Comparison of ENCODE assay signal across 8 cellular contexts in genomic region chr18:50819027-50819726, GRCh38. TPM values are rescaled to one million over a fixed set of nuclear protein-coding genes. Genes with fewer than 3 reads are reported as not detected.
A peak's percentile ranks its signal among the peaks of the same experiment; 100 is the strongest.
DNase-seq lines count a peak whose midpoint lies in the region; ATAC-seq and TF ChIP-seq lines count a peak whose summit lies in the region.

No MANE protein-coding gene starts in this region.

- H3K27me3 ChIP-seq in Caco-2 (replicated peaks; ENCODE audit: control insufficient read depth, insufficient read depth, low read length) (no peaks in the 10 kb centered on the region), testis (no peaks in the 10 kb centered on the region)

- no peak for TF ChIP-seq POLR2A in testis (IDR thresholded peaks at IDR 0.05)

- CTCF ChIA-PET in Caco-2 (lab: Charles Lee) = interaction anchor here (0.8 to 1.0 kb wide), 3 partner anchors 23 to 60 kb away, joined by 3 read pairs; partner anchors contain the start of gene ME2

- no peak for ATAC-seq in stimulated activated effector memory CD8-positive, alpha-beta T cell treated with anti-CD3 and anti-CD28 coated beads, Interleukin-12 subunit alpha, Interleukin-12 subunit beta, amount 100 ng/mL, for 72 hours
- no peak for ATAC-seq in GM21825 (IDR thresholded peaks at IDR 0.05; ENCODE audit: unreplicated experiment)

- no peaks in the 10 kb centered on the region for H3K4me1 ChIP-seq in Caco-2
- H3K4me1 ChIP-seq in testis = peaks cover 46% of the 10 kb centered on the region

- no TSS peak for BruUV-seq in Caco-2 (replicated peaks; lab: Mats Ljungman, UMichigan)

- H3K9me3 Mint-ChIP-seq in Caco-2 (ENCODE audit: unreplicated experiment) = no peaks in the 10 kb centered on the region
- no peaks in the 10 kb centered on the region for H3K9me3 Mint-ChIP-seq in stimulated activated effector memory CD8-positive, alpha-beta T cell treated with anti-CD3 and anti-CD28 coated beads, Interleukin-12 subunit alpha, Interleukin-12 subunit beta, amount 100 ng/mL, for 72 hours
- no peaks in the 10 kb centered on the region for H3K9me3 Mint-ChIP-seq in activated naive CD8-positive, alpha-beta T cell treated with anti-CD3 and anti-CD28 coated beads for 36 hours

- H3K9me3 ChIP-seq in Caco-2 (no peaks in the 10 kb centered on the region), testis (no peaks in the 10 kb centered on the region)

- DNase-seq in Caco-2 = peak; percentile 42 to 54
- no peak for DNase-seq in LNCaP clone FGC (ENCODE audit: low read depth)
- DNase-seq in T47D (ENCODE audit: low read depth in 1 of 2, low spot score in 1 of 2) = peak; percentile 15 to 42
- peak; percentile 57 for DNase-seq in kidney tubule cell (ENCODE audit: low spot score)
- DNase-seq in testis = peak; percentile 60
- no peak for DNase-seq in stimulated activated effector memory CD8-positive, alpha-beta T cell treated with anti-CD3 and anti-CD28 coated beads, Interleukin-12 subunit alpha, Interleukin-12 subunit beta, amount 100 ng/mL, for 72 hours (ENCODE audit: low spot score in 2 of 2)
- DNase-seq in activated naive CD8-positive, alpha-beta T cell treated with anti-CD3 and anti-CD28 coated beads for 36 hours = no peak

- POLR2A ChIA-PET in Caco-2 (lab: Charles Lee) = no interaction called here

- H3K4me3 ChIP-seq in Caco-2 (ENCODE audit: low read depth, low read length) = peak overlapping the region; percentile 33
- peak overlapping the region; percentile 50 for H3K4me3 ChIP-seq in LNCaP clone FGC (ENCODE audit: low read depth, low read length)
- H3K4me3 ChIP-seq in testis = peak overlapping the region; percentile 15 to 40

- no peaks in the 10 kb centered on the region for H3K4me1 Mint-ChIP-seq in Caco-2 (ENCODE audit: low read depth, unreplicated experiment)
- no peaks in the 10 kb centered on the region for H3K4me1 Mint-ChIP-seq in stimulated activated effector memory CD8-positive, alpha-beta T cell treated with anti-CD3 and anti-CD28 coated beads, Interleukin-12 subunit alpha, Interleukin-12 subunit beta, amount 100 ng/mL, for 72 hours
- no peaks in the 10 kb centered on the region for H3K4me1 Mint-ChIP-seq in activated naive CD8-positive, alpha-beta T cell treated with anti-CD3 and anti-CD28 coated beads for 36 hours

- H3K27ac ChIP-seq in testis = peak overlapping the region; percentile 40 to 66

- peak in 1 of 2 experiments; percentile 5 for TF ChIP-seq CTCF in Caco-2 (IDR thresholded peaks at IDR 0.05; ENCODE audit: insufficient read depth in 1 of 2, low read depth in 1 of 2, low read length in 1 of 2, severe bottlenecking in 1 of 2, unreplicated experiment in 1 of 2)
- peak; percentile 36 for TF ChIP-seq CTCF in LNCaP clone FGC (IDR thresholded peaks at IDR 0.05; ENCODE audit: control insufficient read depth, extremely low read depth, insufficient read depth)
- peak in 1 of 3 experiments; percentile 18 for TF ChIP-seq CTCF in testis (IDR thresholded peaks at IDR 0.05)

- H3K36me3 ChIP-seq in Caco-2 (ENCODE audit: control insufficient read depth, insufficient read depth, low read length) = no peaks in the 10 kb centered on the region
- no peaks in the 10 kb centered on the region for H3K36me3 ChIP-seq in testis (ENCODE audit: low read depth, missing control alignments)

- H3K27ac Mint-ChIP-seq in Caco-2 (ENCODE audit: unreplicated experiment) = no peak overlapping the region
- H3K27ac Mint-ChIP-seq in stimulated activated effector memory CD8-positive, alpha-beta T cell treated with anti-CD3 and anti-CD28 coated beads, Interleukin-12 subunit alpha, Interleukin-12 subunit beta, amount 100 ng/mL, for 72 hours = no peak overlapping the region
- no peak overlapping the region for H3K27ac Mint-ChIP-seq in activated naive CD8-positive, alpha-beta T cell treated with anti-CD3 and anti-CD28 coated beads for 36 hours

- intact Hi-C loops in Caco-2 (cut with micrococcal nuclease; ENCODE audit: unreplicated experiment) = no loop called here
- intact Hi-C loops in testis (cut with DNase I; ENCODE audit: low total_unique reads) = no loop called here

- H3K27me3 Mint-ChIP-seq in Caco-2 (ENCODE audit: insufficient read depth, unreplicated experiment) = peaks cover 3% of the 10 kb centered on the region
- peaks cover 15% of the 10 kb centered on the region for H3K27me3 Mint-ChIP-seq in activated naive CD8-positive, alpha-beta T cell treated with anti-CD3 and anti-CD28 coated beads for 36 hours

- in situ Hi-C loops in T47D (cut with HindIII; ENCODE audit: low pct_unique_long_range_greater_than_20kb, low sequenced_read_pairs) = no loop called here

- H3K36me3 Mint-ChIP-seq in Caco-2 (ENCODE audit: insufficient read depth, unreplicated experiment) = no peaks in the 10 kb centered on the region
- no peaks in the 10 kb centered on the region for H3K36me3 Mint-ChIP-seq in stimulated activated effector memory CD8-positive, alpha-beta T cell treated with anti-CD3 and anti-CD28 coated beads, Interleukin-12 subunit alpha, Interleukin-12 subunit beta, amount 100 ng/mL, for 72 hours
- no peaks in the 10 kb centered on the region for H3K36me3 Mint-ChIP-seq in activated naive CD8-positive, alpha-beta T cell treated with anti-CD3 and anti-CD28 coated beads for 36 hours

- WGBS in testis, 2 donors = 13 to 15% methylated on average over 15 to 16 of the region's 16 CpGs

- H3K4me3 Mint-ChIP-seq in Caco-2 (ENCODE audit: unreplicated experiment) = no peak overlapping the region
- no peak overlapping the region for H3K4me3 Mint-ChIP-seq in stimulated activated effector memory CD8-positive, alpha-beta T cell treated with anti-CD3 and anti-CD28 coated beads, Interleukin-12 subunit alpha, Interleukin-12 subunit beta, amount 100 ng/mL, for 72 hours
- no peak overlapping the region for H3K4me3 Mint-ChIP-seq in activated naive CD8-positive, alpha-beta T cell treated with anti-CD3 and anti-CD28 coated beads for 36 hours

RNA-seq across cellular contexts. Expression of gene MRO, which starts 0.6 kb away (rescaled TPM):
- total RNA-seq in Caco-2 (2022) (0.21 TPM in 1 of 2 replicates, not detected in the other), testis (100 to 1,000 TPM in 1 of 2 donors, 10 to 100 TPM in 1; 87.4 to 134 TPM)
- 92.8 TPM for polyA plus RNA-seq in testis (ENCODE audit: insufficient read depth, low read depth, low replicate concordance)
- not detected for total RNA-seq in activated naive CD8-positive, alpha-beta T cell treated with anti-CD3 and anti-CD28 coated beads for 36 hours

RNA-seq across cellular contexts. Expression of gene ME2, which starts 59.7 kb away (rescaled TPM):
- total RNA-seq in Caco-2 (2022) (15.7 and 16.5 TPM in 2 replicates), testis (100 to 1,000 TPM in 1 of 2 donors, 10 to 100 TPM in 1; 72.0 to 101 TPM)
- polyA plus RNA-seq in testis (ENCODE audit: insufficient read depth, low read depth, low replicate concordance) = 49.2 TPM
- total RNA-seq in activated naive CD8-positive, alpha-beta T cell treated with anti-CD3 and anti-CD28 coated beads for 36 hours = 100 to 1,000 TPM; 153 TPM

Comparison
In these comparisons a context has a peak if more than half of its experiments do, and no peak if none do; other contexts are left out.
1. DNase-seq: peak in Caco-2 (2 of 2), T47D (2 of 2), kidney tubule cell (single experiment) and testis (single experiment); none in LNCaP clone FGC (single experiment), stimulated activated effector memory CD8-positive, alpha-beta T cell treated with anti-CD3 and anti-CD28 coated beads, Interleukin-12 subunit alpha, Interleukin-12 subunit beta, amount 100 ng/mL, for 72 hours (0 of 2) and activated naive CD8-positive, alpha-beta T cell treated with anti-CD3 and anti-CD28 coated beads for 36 hours (single experiment).
2. RNA of gene MRO, which starts 0.6 kb away (total RNA-seq): 87.4 to 134 TPM in testis; 0.21 TPM in Caco-2 and not detected in activated naive CD8-positive, alpha-beta T cell treated with anti-CD3 and anti-CD28 coated beads for 36 hours; every median in the first group is over 10 times any median in the second.
3. Peak in every context shown above with its lines, with median percentiles within 50 percentile points of each other: H3K4me3 ChIP-seq.